ENCODE assay signal across 1 cellular context in genomic region chr6:127097442-127097841, GRCh38. TPM values are rescaled to one million over a fixed set of nuclear protein-coding genes. Genes with fewer than 3 reads are reported as not detected.
"Had no signal": no experiment of that assay in that cellular context is flagged by ENCODE, and none has a peak within 500 bp of the region (broad histone marks: within the 10 kb centered on the region; RNA-seq: fewer than 3 reads in every experiment).

No MANE protein-coding gene starts in this region.

RNA-seq across cellular contexts. Expression of gene RSPO3, which starts 21.0 kb away (rescaled TPM):
- polyA plus RNA-seq: SK-N-SH had no signal
